27 cellular contexts compared by ENCODE assay signal in genomic region chr14:61396694-61397093, GRCh38.
DNase-seq lines count a peak whose midpoint lies in the region; ATAC-seq and TF ChIP-seq lines count a peak whose summit lies in the region.
"Had no signal": no experiment of that assay in that cellular context is flagged by ENCODE, and none has a peak within 500 bp of the region (broad histone marks: within the 10 kb centered on the region; RNA-seq: fewer than 3 reads in every experiment).

No MANE protein-coding gene starts in this region.

- intact Hi-C loops in natural killer cell (cut with micrococcal nuclease) = no loop called here

- peak overlapping the region; percentile 69 for H3K27ac Mint-ChIP-seq in activated CD8-positive, alpha-beta memory T cell treated with anti-CD3 and anti-CD28 coated beads, Interleukin-2, amount 10 ng/mL, durations not matched to agents 7 days and 5 days
- H3K27ac Mint-ChIP-seq in activated naive CD4-positive, alpha-beta T cell treated with anti-CD3 and anti-CD28 coated beads, Interleukin-2, amount 50 U/mL, for 72 hours = peak overlapping the region; percentile 57 to 61
- no peak overlapping the region for H3K27ac Mint-ChIP-seq in natural killer cell
- H3K27ac Mint-ChIP-seq: dendritic cell treated with granulocyte-macrophage colony-stimulating factor and Interleukin-4, amounts not matched to agents 40 ng/mL and 50 ng/mL, for 4 days; mesothelial cell of epicardium; nephron; WTC11 had no signal

- peak; percentile 33 for DNase-seq in activated CD8-positive, alpha-beta memory T cell treated with anti-CD3 and anti-CD28 coated beads, Interleukin-2, amount 10 ng/mL, durations not matched to agents 7 days and 5 days
- DNase-seq in activated CD8-positive, alpha-beta memory T cell treated with anti-CD3 and anti-CD28 coated beads, Interleukin-2, amount 50 U/mL, for 4 hours = no peak
- no peak for DNase-seq in DND-41
- DNase-seq in activated naive CD4-positive, alpha-beta T cell treated with anti-CD3 and anti-CD28 coated beads, Interleukin-2, amount 50 U/mL, for 72 hours (ENCODE audit: low spot score in 2 of 2) = no peak
- no peak for DNase-seq in natural killer cell
- DNase-seq in NCI-H526 (lab: John Stamatoyannopoulos, UW) = no peak
- DNase-seq in MG63 = no peak
- DNase-seq in SK-N-DZ (ENCODE audit: low spot score) = no peak
- DNase-seq: activated gamma-delta T cell; BE2C; caudate nucleus; HCEC 1CT; left ventricle myocardium superior; NCI-H1105; NCI-H2029; retina; stimulated activated CD4-positive, alpha-beta T cell treated with anti-CD3 and anti-CD28 coated beads, Interleukin-2, amount 100 ng/mL, for 24 hours; T1000 had no signal

- H3K4me3 Mint-ChIP-seq in activated CD8-positive, alpha-beta memory T cell treated with anti-CD3 and anti-CD28 coated beads, Interleukin-2, amount 10 ng/mL, durations not matched to agents 7 days and 5 days = peak overlapping the region; percentile 0
- H3K4me3 Mint-ChIP-seq in natural killer cell = peak overlapping the region; percentile 68
- H3K4me3 Mint-ChIP-seq: dendritic cell treated with granulocyte-macrophage colony-stimulating factor and Interleukin-4, amounts not matched to agents 40 ng/mL and 50 ng/mL, for 4 days; mesothelial cell of epicardium; nephron; WTC11 had no signal

- H3K9me3 Mint-ChIP-seq in activated CD8-positive, alpha-beta memory T cell treated with anti-CD3 and anti-CD28 coated beads, Interleukin-2, amount 10 ng/mL, durations not matched to agents 7 days and 5 days (ENCODE audit: low read depth) = no peaks in the 10 kb centered on the region
- no peaks in the 10 kb centered on the region for H3K9me3 Mint-ChIP-seq in activated naive CD4-positive, alpha-beta T cell treated with anti-CD3 and anti-CD28 coated beads, Interleukin-2, amount 50 U/mL, for 72 hours
- no peaks in the 10 kb centered on the region for H3K9me3 Mint-ChIP-seq in natural killer cell
- H3K9me3 Mint-ChIP-seq: dendritic cell treated with granulocyte-macrophage colony-stimulating factor and Interleukin-4, amounts not matched to agents 40 ng/mL and 50 ng/mL, for 4 days; mesothelial cell of epicardium; nephron; WTC11 had no signal

- no peaks in the 10 kb centered on the region for H3K27me3 ChIP-seq in DND-41 (ENCODE audit: insufficient read depth, low read length, poor library complexity)
- H3K27me3 ChIP-seq in MG63 = no peaks in the 10 kb centered on the region
- H3K27me3 ChIP-seq: suprapubic skin had no signal

- no peaks in the 10 kb centered on the region for H3K9me3 ChIP-seq in DND-41 (ENCODE audit: insufficient read depth, low read length, severe bottlenecking)
- H3K9me3 ChIP-seq in MG63 = no peaks in the 10 kb centered on the region
- H3K9me3 ChIP-seq: BE2C, suprapubic skin had no signal

- peaks cover 86% of the 10 kb centered on the region for H3K4me1 Mint-ChIP-seq in activated CD8-positive, alpha-beta memory T cell treated with anti-CD3 and anti-CD28 coated beads, Interleukin-2, amount 10 ng/mL, durations not matched to agents 7 days and 5 days
- peaks cover 57 to 93% of the 10 kb centered on the region in 2 donors for H3K4me1 Mint-ChIP-seq in natural killer cell
- H3K4me1 Mint-ChIP-seq: nephron, WTC11 had no signal

- no peak overlapping the region for H3K4me2 ChIP-seq in DND-41 (ENCODE audit: insufficient read depth, low read length)
- H3K4me2 ChIP-seq: smooth muscle cell had no signal

- H3K4me3 ChIP-seq in DND-41 (ENCODE audit: low read depth in 1 of 2, low read length in 2 of 2) = no peak overlapping the region
- no peak overlapping the region for H3K4me3 ChIP-seq in MG63
- H3K4me3 ChIP-seq: SK-N-MC, smooth muscle cell, suprapubic skin had no signal

- CTCF ChIA-PET in activated CD8-positive, alpha-beta memory T cell treated with anti-CD3 and anti-CD28 coated beads, Interleukin-2, amount 10 ng/mL, durations not matched to agents 7 days and 5 days (lab: Charles Lee) = interaction anchor here (0.9 to 1.6 kb wide), 4 partner anchors 8 to 76 kb away, joined by 3 to 4 read pairs (median 4); partner anchors contain the start of gene PRKCH

- peak overlapping the region; percentile 15; the same call in 1 of the 2 replicates for H3K27ac ChIP-seq in DND-41 (ENCODE audit: low read length)
- H3K27ac ChIP-seq: HL-60, RWPE1, SK-N-MC, suprapubic skin had no signal

- peaks cover 63% of the 10 kb centered on the region for H3K36me3 Mint-ChIP-seq in activated CD8-positive, alpha-beta memory T cell treated with anti-CD3 and anti-CD28 coated beads, Interleukin-2, amount 10 ng/mL, durations not matched to agents 7 days and 5 days
- H3K36me3 Mint-ChIP-seq in activated naive CD4-positive, alpha-beta T cell treated with anti-CD3 and anti-CD28 coated beads, Interleukin-2, amount 50 U/mL, for 72 hours = peaks cover 28 to 45% of the 10 kb centered on the region in 2 donors
- H3K36me3 Mint-ChIP-seq in natural killer cell = peaks cover 20% of the 10 kb centered on the region
- H3K36me3 Mint-ChIP-seq: mesothelial cell of epicardium, WTC11 had no signal

- H3K9ac ChIP-seq in DND-41 (ENCODE audit: low read depth, low read length) = no peak overlapping the region

- ATAC-seq in activated CD8-positive, alpha-beta memory T cell treated with anti-CD3 and anti-CD28 coated beads, Interleukin-2, amount 10 ng/mL, durations not matched to agents 7 days and 5 days = peak; percentile 12
- ATAC-seq in DND-41 (ENCODE audit: insufficient read depth, low read depth) = 0 out of 3 replicates have a peak, but pooled peaks have one; percentile 3
- no peak for ATAC-seq in activated naive CD4-positive, alpha-beta T cell treated with anti-CD3 and anti-CD28 coated beads, Interleukin-2, amount 50 U/mL, for 72 hours
- ATAC-seq in natural killer cell = peak; percentile 16 to 51 (median 19)
- ATAC-seq: left ventricle myocardium superior, WTC11 had no signal

- peaks cover 45% of the 10 kb centered on the region for H3K4me1 ChIP-seq in DND-41 (ENCODE audit: insufficient read depth, low read length)
- H3K4me1 ChIP-seq: BE2C had no signal

- H4K20me1 ChIP-seq in DND-41 (ENCODE audit: insufficient read depth, low read length) = peaks cover 6% of the 10 kb centered on the region; the same call in 1 of the 2 replicates

- H3K36me3 ChIP-seq in DND-41 (ENCODE audit: insufficient read depth, low read length) (peaks cover 49% of the 10 kb centered on the region), MG63 (no peaks in the 10 kb centered on the region)
- H3K36me3 ChIP-seq: BE2C, suprapubic skin had no signal

- TF ChIP-seq CTCF in DND-41 (IDR thresholded peaks at IDR 0.05; ENCODE audit: borderline replicate concordance, extremely low read depth, low read length, poor library complexity, severe bottlenecking) (no peak), natural killer cell (IDR thresholded peaks at IDR 0.05) (no peak)

- H3K79me2 ChIP-seq in DND-41 (ENCODE audit: insufficient read depth, low read length) = peaks cover 100% of the 10 kb centered on the region

- no peak overlapping the region for H2AFZ ChIP-seq in DND-41 (ENCODE audit: low read depth, low read length)

- no peaks in the 10 kb centered on the region for H3K27me3 Mint-ChIP-seq in activated CD8-positive, alpha-beta memory T cell treated with anti-CD3 and anti-CD28 coated beads, Interleukin-2, amount 10 ng/mL, durations not matched to agents 7 days and 5 days
- no peaks in the 10 kb centered on the region for H3K27me3 Mint-ChIP-seq in natural killer cell (ENCODE audit: low read depth in 2 of 2)
- H3K27me3 Mint-ChIP-seq: dendritic cell treated with granulocyte-macrophage colony-stimulating factor and Interleukin-4, amounts not matched to agents 40 ng/mL and 50 ng/mL, for 4 days had no signal

Comparison
In these comparisons a context has a peak if more than half of its experiments do, and no peak if none do; other contexts are left out.
1. ATAC-seq: peak in activated CD8-positive, alpha-beta memory T cell treated with anti-CD3 and anti-CD28 coated beads, Interleukin-2, amount 10 ng/mL, durations not matched to agents 7 days and 5 days (single experiment), DND-41 (single experiment) and natural killer cell (3 of 3); none in activated naive CD4-positive, alpha-beta T cell treated with anti-CD3 and anti-CD28 coated beads, Interleukin-2, amount 50 U/mL, for 72 hours (0 of 2).
2. H3K27ac Mint-ChIP-seq: peak in activated CD8-positive, alpha-beta memory T cell treated with anti-CD3 and anti-CD28 coated beads, Interleukin-2, amount 10 ng/mL, durations not matched to agents 7 days and 5 days (single experiment) and activated naive CD4-positive, alpha-beta T cell treated with anti-CD3 and anti-CD28 coated beads, Interleukin-2, amount 50 U/mL, for 72 hours (2 of 2); none in natural killer cell (0 of 2).